In genomic region chr6:80832337-80832736, GRCh38 we compare ENCODE assay signal across 29 cellular contexts.
"Had no signal": no experiment of that assay in that cellular context is flagged by ENCODE, and none has a peak within 500 bp of the region (broad histone marks: within the 10 kb centered on the region; RNA-seq: fewer than 3 reads in every experiment).

No MANE protein-coding gene starts in this region.

- H3K36me3 ChIP-seq: stomach, suprapubic skin, thoracic aorta, thyroid gland, tibial artery, tibial nerve, transverse colon, upper lobe of left lung, upper lobe of right lung, uterus, vagina had no signal

- H3K4me1 ChIP-seq: stomach, suprapubic skin, testis, thyroid gland, tibial nerve, transverse colon, upper lobe of left lung, upper lobe of right lung, uterus, vagina had no signal

- H3K9me3 Mint-ChIP-seq: stimulated activated effector memory CD8-positive, alpha-beta T cell treated with anti-CD3 and anti-CD28 coated beads, Interleukin-12 subunit alpha, Interleukin-12 subunit beta, amount 100 ng/mL, for 72 hours; stimulated activated memory B cell treated with anti-CD40 and anti-IgM and Interleukin-4, amounts not matched to agents 10 μg/mL and 1 μg/mL and 100 μg/mL, for 72 hours; stimulated activated naive CD8-positive, alpha-beta T cell treated with anti-CD3 and anti-CD28 coated beads, Interleukin-15, Interleukin-2, amounts not matched to agents 100 ng/mL and 50 ng/mL, for 24 hours; type B pancreatic cell had no signal

- FAIRE-seq: urothelium cell line had no signal

- ATAC-seq: stimulated activated effector memory CD8-positive, alpha-beta T cell treated with anti-CD3 and anti-CD28 coated beads, Interleukin-12 subunit alpha, Interleukin-12 subunit beta, amount 100 ng/mL, for 72 hours; stimulated activated memory B cell treated with anti-CD40 and anti-IgM and Interleukin-4, amounts not matched to agents 10 μg/mL and 1 μg/mL and 100 μg/mL, for 72 hours; stimulated activated naive B cell treated with anti-CD40 and anti-IgM and Interleukin-4, amounts not matched to agents 10 μg/mL and 1 μg/mL and 100 μg/mL, for 72 hours; stimulated activated naive CD8-positive, alpha-beta T cell treated with anti-CD3 and anti-CD28 coated beads, Interleukin-15, amount 100 ng/mL, for 72 hours; stimulated activated naive CD8-positive, alpha-beta T cell treated with anti-CD3 and anti-CD28 coated beads, Interleukin-15, Interleukin-2, amounts not matched to agents 100 U/mL and 50 U/mL, for 24 hours; upper lobe of right lung had no signal

- H3K27ac ChIP-seq: stomach, suprapubic skin, testis, thoracic aorta, thyroid gland, tibial artery, tibial nerve, transverse colon, upper lobe of left lung, upper lobe of right lung, uterus, vagina had no signal

- H3K9me3 ChIP-seq: stomach, suprapubic skin, testis, thoracic aorta, thyroid gland, tibial artery, tibial nerve, transverse colon, upper lobe of left lung, upper lobe of right lung, uterus, vagina had no signal

- DNase-seq: stimulated activated CD4-positive, alpha-beta T cell treated with anti-CD3 and anti-CD28 coated beads, Interleukin-2, amount 100 ng/mL, for 48 hours; stimulated activated CD4-positive, alpha-beta T cell treated with anti-CD3 and anti-CD28 coated beads, Interleukin-4, amount 100 ng/mL, for 1 hour; stimulated activated CD4-positive, alpha-beta T cell treated with anti-CD3 and anti-CD28 coated beads, Interleukin-4, amount 100 ng/mL, for 24 hours; stimulated activated CD4-positive, alpha-beta T cell treated with anti-CD3 and anti-CD28 coated beads, Interleukin-4, amount 100 ng/mL, for 4 hours; stimulated activated CD8-positive, alpha-beta memory T cell treated with anti-CD3 and anti-CD28 coated beads, Interleukin-4, amount 100 ng/mL, for 48 hours; stimulated activated naive B cell treated with anti-CD40 and anti-IgM and Interleukin-4, amounts not matched to agents 10 μg/mL and 1 μg/mL and 100 μg/mL, for 72 hours; stimulated activated naive CD4-positive, alpha-beta T cell; stimulated activated naive CD4-positive, alpha-beta T cell treated with Interleukin-2 at 50 U/mL for 16 hours; stimulated activated naive CD8-positive, alpha-beta T cell treated with anti-CD3 and anti-CD28 coated beads, Interleukin-15, amount 100 ng/mL, for 72 hours; stimulated activated naive CD8-positive, alpha-beta T cell treated with anti-CD3 and anti-CD28 coated beads, Interleukin-15, Interleukin-2, amounts not matched to agents 100 U/mL and 50 U/mL, for 24 hours; stomach; substantia nigra; testis; thyroid gland; tibial artery; transverse colon; trophoblast cell; upper lobe of left lung; upper lobe of right lung; uterus had no signal

- H3K36me3 Mint-ChIP-seq: stimulated activated effector memory CD8-positive, alpha-beta T cell treated with anti-CD3 and anti-CD28 coated beads, Interleukin-12 subunit alpha, Interleukin-12 subunit beta, amount 100 ng/mL, for 72 hours; stimulated activated memory B cell treated with anti-CD40 and anti-IgM and Interleukin-4, amounts not matched to agents 10 μg/mL and 1 μg/mL and 100 μg/mL, for 72 hours; stimulated activated naive B cell treated with anti-CD40 and anti-IgM and Interleukin-4, amounts not matched to agents 10 μg/mL and 1 μg/mL and 100 μg/mL, for 72 hours; type B pancreatic cell had no signal

- H3K4me3 ChIP-seq: stomach, suprapubic skin, testis, thoracic aorta, thyroid gland, tibial artery, tibial nerve, transverse colon, upper lobe of left lung, upper lobe of right lung, uterus, vagina had no signal

- H3K27ac Mint-ChIP-seq: stimulated activated effector memory CD8-positive, alpha-beta T cell treated with anti-CD3 and anti-CD28 coated beads, Interleukin-12 subunit alpha, Interleukin-12 subunit beta, amount 100 ng/mL, for 72 hours; stimulated activated memory B cell treated with anti-CD40 and anti-IgM and Interleukin-4, amounts not matched to agents 10 μg/mL and 1 μg/mL and 100 μg/mL, for 72 hours; stimulated activated naive B cell treated with anti-CD40 and anti-IgM and Interleukin-4, amounts not matched to agents 10 μg/mL and 1 μg/mL and 100 μg/mL, for 72 hours; stimulated activated naive CD8-positive, alpha-beta T cell treated with anti-CD3 and anti-CD28 coated beads, Interleukin-15, amount 100 ng/mL, for 72 hours; stimulated activated naive CD8-positive, alpha-beta T cell treated with anti-CD3 and anti-CD28 coated beads, Interleukin-15, Interleukin-2, amounts not matched to agents 100 ng/mL and 50 ng/mL, for 24 hours; type B pancreatic cell had no signal

- H3K4me3 Mint-ChIP-seq: stimulated activated effector memory CD8-positive, alpha-beta T cell treated with anti-CD3 and anti-CD28 coated beads, Interleukin-12 subunit alpha, Interleukin-12 subunit beta, amount 100 ng/mL, for 72 hours; stimulated activated memory B cell treated with anti-CD40 and anti-IgM and Interleukin-4, amounts not matched to agents 10 μg/mL and 1 μg/mL and 100 μg/mL, for 72 hours; stimulated activated naive B cell treated with anti-CD40 and anti-IgM and Interleukin-4, amounts not matched to agents 10 μg/mL and 1 μg/mL and 100 μg/mL, for 72 hours; stimulated activated naive CD8-positive, alpha-beta T cell treated with anti-CD3 and anti-CD28 coated beads, Interleukin-15, amount 100 ng/mL, for 72 hours; stimulated activated naive CD8-positive, alpha-beta T cell treated with anti-CD3 and anti-CD28 coated beads, Interleukin-15, Interleukin-2, amounts not matched to agents 100 ng/mL and 50 ng/mL, for 24 hours; type B pancreatic cell had no signal

- H3K27me3 ChIP-seq: stomach, suprapubic skin, testis, thyroid gland, tibial artery, tibial nerve, transverse colon, upper lobe of left lung, upper lobe of right lung, uterus, vagina had no signal

- H3K4me1 Mint-ChIP-seq: stimulated activated effector memory CD8-positive, alpha-beta T cell treated with anti-CD3 and anti-CD28 coated beads, Interleukin-12 subunit alpha, Interleukin-12 subunit beta, amount 100 ng/mL, for 72 hours; stimulated activated memory B cell treated with anti-CD40 and anti-IgM and Interleukin-4, amounts not matched to agents 10 μg/mL and 1 μg/mL and 100 μg/mL, for 72 hours; stimulated activated naive B cell treated with anti-CD40 and anti-IgM and Interleukin-4, amounts not matched to agents 10 μg/mL and 1 μg/mL and 100 μg/mL, for 72 hours; stimulated activated naive CD8-positive, alpha-beta T cell treated with anti-CD3 and anti-CD28 coated beads, Interleukin-15, amount 100 ng/mL, for 72 hours had no signal

- H3K27me3 Mint-ChIP-seq: stimulated activated memory B cell treated with anti-CD40 and anti-IgM and Interleukin-4, amounts not matched to agents 10 μg/mL and 1 μg/mL and 100 μg/mL, for 72 hours; stimulated activated naive B cell treated with anti-CD40 and anti-IgM and Interleukin-4, amounts not matched to agents 10 μg/mL and 1 μg/mL and 100 μg/mL, for 72 hours; stimulated activated naive CD8-positive, alpha-beta T cell treated with anti-CD3 and anti-CD28 coated beads, Interleukin-15, amount 100 ng/mL, for 72 hours; stimulated activated naive CD8-positive, alpha-beta T cell treated with anti-CD3 and anti-CD28 coated beads, Interleukin-15, Interleukin-2, amounts not matched to agents 100 ng/mL and 50 ng/mL, for 24 hours; type B pancreatic cell had no signal
